In genomic region chr20:53077373-53078205, GRCh38 we compare ENCODE assay signal across 17 cellular contexts.
DNase-seq lines count a peak whose midpoint lies in the region; ATAC-seq, FAIRE-seq and TF ChIP-seq lines count a peak whose summit lies in the region.
"Had no signal": no experiment of that assay in that cellular context is flagged by ENCODE, and none has a peak within 500 bp of the region (broad histone marks: within the 10 kb centered on the region; RNA-seq: fewer than 3 reads in every experiment).

No MANE protein-coding gene starts in this region.

- H3K4me1 ChIP-seq in HepG2 (ENCODE audit: insufficient read depth, low read length) (peaks cover 72% of the 10 kb centered on the region), aorta (ENCODE audit: control insufficient read depth in 1 of 2, insufficient read depth in 2 of 2, low read length in 2 of 2) (no peaks in the 10 kb centered on the region), smooth muscle cell (ENCODE audit: low read depth) (peaks cover 5% of the 10 kb centered on the region)
- H3K4me1 ChIP-seq: SJCRH30 had no signal

- FAIRE-seq in HepG2 (lab: Jason Lieb, UNC) = peak; percentile 71
- FAIRE-seq: H1 had no signal

- H3K4me3 ChIP-seq in astrocyte of the spinal cord (ENCODE audit: low read depth, low read length) = no peak overlapping the region
- H3K4me3 ChIP-seq in HepG2 (replicated peaks in 1 of 3; ENCODE audit: insufficient read depth in 1 of 3, low read depth in 2 of 3, low read length in 3 of 3) = no peak overlapping the region; a peak in 1 of 6 replicates
- no peak overlapping the region for H3K4me3 ChIP-seq in aorta (ENCODE audit: low read length in 2 of 2)
- no peak overlapping the region for H3K4me3 ChIP-seq in smooth muscle cell
- H3K4me3 ChIP-seq: SJCRH30, tibial nerve had no signal

- no peaks in the 10 kb centered on the region for H3K36me3 ChIP-seq in HepG2 (replicated peaks in 1 of 2; ENCODE audit: control insufficient read depth in 1 of 2, insufficient read depth in 2 of 2, low read length in 2 of 2)
- no peaks in the 10 kb centered on the region for H3K36me3 ChIP-seq in aorta (ENCODE audit: control insufficient read depth in 1 of 2, insufficient read depth in 2 of 2, low read length in 1 of 2)
- H3K36me3 ChIP-seq in smooth muscle cell (ENCODE audit: low read depth) = no peaks in the 10 kb centered on the region
- H3K36me3 ChIP-seq: SJCRH30, tibial nerve had no signal

- TF ChIP-seq POLR2A in HepG2 (IDR thresholded peaks at IDR 0.05; ENCODE audit: insufficient read depth in 1 of 2, low read depth in 2 of 2, low read length in 2 of 2) = no peak

- peaks cover 0 to 3% (median 0%) of the 10 kb centered on the region in 6 donors for H3K9me3 Mint-ChIP-seq in immature natural killer cell

- H3K79me2 ChIP-seq in HepG2 (ENCODE audit: insufficient read depth, low read length) (no peaks in the 10 kb centered on the region), smooth muscle cell (ENCODE audit: low read depth) (no peaks in the 10 kb centered on the region)

- in situ Hi-C loops in astrocyte of the spinal cord (cut with HindIII; ENCODE audit: low sequenced_read_pairs) (no loop called here), HepG2 (cut with HindIII; ENCODE audit: extremely low pct_ligation_motif_present, low pct_unique_long_range_greater_than_20kb) (loop anchor here (25.0 kb wide), 1 partner anchor 1135 kb away; the partner anchor contains the start of gene PFDN4)

- peak overlapping the region; percentile 2 for H3K4me2 ChIP-seq in HepG2 (ENCODE audit: low read depth, low read length)
- H3K4me2 ChIP-seq in smooth muscle cell = no peak overlapping the region

- H3K9ac ChIP-seq in HepG2 (ENCODE audit: insufficient read depth, low read depth, low read length) (no peak overlapping the region; the same call in 1 of the 2 replicates), smooth muscle cell (ENCODE audit: low read depth) (no peak overlapping the region)

- H3K4me3 Mint-ChIP-seq in immature natural killer cell = no peak overlapping the region
- H3K4me3 Mint-ChIP-seq: CD4-positive, CD25-positive, alpha-beta regulatory T cell had no signal

- intact Hi-C loops in HepG2 (cut with micrococcal nuclease; ENCODE audit: unreplicated experiment) (no loop called here), aorta (cut with DNase I) (no loop called here)

- H3F3A ChIP-seq in smooth muscle cell (ENCODE audit: low read depth) = no peaks in the 10 kb centered on the region

- H3K27me3 Mint-ChIP-seq in immature natural killer cell (ENCODE audit: low read depth in 3 of 3) = peaks cover 0 to 2% (median 0%) of the 10 kb centered on the region in 3 donors
- H3K27me3 Mint-ChIP-seq: CD4-positive, CD25-positive, alpha-beta regulatory T cell had no signal

- 46% methylated on average over 8 of the region's 8 CpGs for WGBS in HepG2 (ENCODE audit: low lambda C conversion rate)
- WGBS in aorta, 2 donors = 53 to 54% methylated on average over 8 of the region's 8 CpGs
- WGBS in smooth muscle cell (ENCODE audit: low lambda C conversion rate) = 69% methylated on average over 8 of the region's 8 CpGs

- CTCF ChIA-PET in HepG2 (lab: Yijun Ruan, JAX; ENCODE audit: low intra/inter-chr PET ratio, low total read pairs) = no interaction called here

- no peaks in the 10 kb centered on the region for H3K27me3 ChIP-seq in HepG2 (ENCODE audit: control insufficient read depth in 1 of 2, insufficient read depth in 2 of 2, low read length in 2 of 2)
- no peaks in the 10 kb centered on the region for H3K27me3 ChIP-seq in aorta (ENCODE audit: control insufficient read depth in 1 of 2, insufficient read depth in 2 of 2, low read length in 1 of 2)
- no peaks in the 10 kb centered on the region for H3K27me3 ChIP-seq in smooth muscle cell (ENCODE audit: low read depth)
- H3K27me3 ChIP-seq: SJCRH30, tibial nerve had no signal

- H3K4me1 Mint-ChIP-seq in immature natural killer cell = no peaks in the 10 kb centered on the region

- H3K36me3 Mint-ChIP-seq in immature natural killer cell = no peaks in the 10 kb centered on the region
- H3K36me3 Mint-ChIP-seq: CD4-positive, CD25-positive, alpha-beta regulatory T cell had no signal

- H3K27ac ChIP-seq in HepG2 (ENCODE audit: extremely low read length, insufficient read depth, low read length) = peak overlapping the region; percentile 47
- no peak overlapping the region for H3K27ac ChIP-seq in aorta (ENCODE audit: low read depth in 1 of 2, low read length in 2 of 2)
- no peak overlapping the region for H3K27ac ChIP-seq in smooth muscle cell (ENCODE audit: low read depth)
- H3K27ac ChIP-seq: HL-60, SJCRH30 had no signal

- TF ChIP-seq CTCF in astrocyte of the spinal cord (IDR thresholded peaks at IDR 0.05; ENCODE audit: low read depth, low read length) (no peak), HepG2 (CRISPR knock-in tag; IDR thresholded peaks at IDR 0.05) (no peak), smooth muscle cell (IDR thresholded peaks at IDR 0.05; ENCODE audit: borderline replicate concordance, insufficient read depth, poor library complexity, severe bottlenecking) (no peak)

- H4K20me1 ChIP-seq in HepG2 (ENCODE audit: insufficient read depth, low read length) = no peaks in the 10 kb centered on the region
- no peaks in the 10 kb centered on the region for H4K20me1 ChIP-seq in smooth muscle cell (ENCODE audit: low read depth)

- no peaks in the 10 kb centered on the region for H3K9me3 ChIP-seq in HepG2 (ENCODE audit: low read length)
- H3K9me3 ChIP-seq in aorta (ENCODE audit: control insufficient read depth, low read length) = no peaks in the 10 kb centered on the region
- H3K9me3 ChIP-seq in smooth muscle cell (replicated peaks; ENCODE audit: low read depth) = no peaks in the 10 kb centered on the region
- H3K9me3 ChIP-seq: SJCRH30, tibial nerve had no signal

- no peak overlapping the region for H3K27ac Mint-ChIP-seq in immature natural killer cell
- H3K27ac Mint-ChIP-seq: CD4-positive, CD25-positive, alpha-beta regulatory T cell had no signal

- BruUV-seq in HepG2 (replicated peaks; lab: Mats Ljungman, UMichigan) = no TSS peak

- DNase-seq in stimulated activated CD4-positive, alpha-beta T cell treated with anti-CD3 and anti-CD28 coated beads, Interleukin-12 subunit alpha, Interleukin-12 subunit beta, amount 100 ng/mL, for 4 hours = peak; percentile 16
- DNase-seq in stimulated activated CD4-positive, alpha-beta T cell treated with anti-CD3 and anti-CD28 coated beads, Interleukin-4, amount 100 ng/mL, for 1 hour = no peak
- DNase-seq in astrocyte of the spinal cord (ENCODE audit: low read depth, low spot score) (peak; percentile 13), HepG2 (ENCODE audit: low spot score) (peak; percentile 94), aorta (no peak), immature natural killer cell (no peak), smooth muscle cell (lab: John Stamatoyannopoulos, UW; ENCODE audit: unreplicated experiment) (no peak)
- DNase-seq: activated CD8-positive, alpha-beta memory T cell treated with anti-CD3 and anti-CD28 coated beads, Interleukin-2, amount 50 U/mL, for 48 hours; CD4-positive, CD25-positive, alpha-beta regulatory T cell; effector memory CD4-positive, alpha-beta T cell; mesendoderm; NCI-H2029; SJCRH30 had no signal

- POLR2A ChIA-PET in HepG2 (lab: Yijun Ruan, JAX) = no interaction called here

- peak; percentile 85 for ATAC-seq in HepG2
- ATAC-seq in aorta (ENCODE audit: low FRiP score) = peak; percentile 79
- no peak for ATAC-seq in HG03469 (IDR thresholded peaks at IDR 0.05; ENCODE audit: unreplicated experiment)

- no peak overlapping the region for H2AFZ ChIP-seq in HepG2 (ENCODE audit: low read length)
- H2AFZ ChIP-seq in smooth muscle cell (ENCODE audit: low read depth) = no peak overlapping the region

- no peak for TF ChIP-seq RAD21 in HepG2 (CRISPR knock-in tag; IDR thresholded peaks at IDR 0.05)

- TF ChIP-seq EP300 in HepG2 (IDR thresholded peaks at IDR 0.05; ENCODE audit: low read depth in 2 of 2, low read length in 2 of 2) (peak in 1 of 2 experiments; percentile 86; a peak in 2 of 4 replicates), HepG2 (CRISPR knock-in tag; IDR thresholded peaks at IDR 0.05; ENCODE audit: borderline replicate concordance) (peak; percentile 80)

TF ChIP-seq in HepG2, 621 proteins besides CTCF, POLR2A, EP300 and RAD21 (continues in another document):
- TF ChIP-seq MIER3 (CRISPR knock-in tag; IDR thresholded peaks at IDR 0.05; ENCODE audit: borderline replicate concordance) (peak; percentile 93), ZNF317 (CRISPR knock-in tag; IDR thresholded peaks at IDR 0.05) (peak; percentile 80), HDAC6 (IDR thresholded peaks at IDR 0.05; ENCODE audit: low read depth, low read length) (no peak), MAFK (conservative IDR thresholded peaks at IDR 0.05 in 1 of 2, IDR thresholded peaks at IDR 0.05 in 1 of 2; ENCODE audit: low read length in 2 of 2) (no peak), FOXK1 (CRISPR knock-in tag; IDR thresholded peaks at IDR 0.05; ENCODE audit: borderline replicate concordance, low read depth) (peak; percentile 90; the same call in 1 of the 2 replicates), IRF2 (CRISPR knock-in tag; IDR thresholded peaks at IDR 0.05) (peak; percentile 70; the same call in 1 of the 2 replicates), TOE1 (CRISPR knock-in tag; IDR thresholded peaks at IDR 0.05) (no peak), ZNF589 (CRISPR knock-in tag; conservative IDR thresholded peaks at IDR 0.05) (0 out of 2 replicates have a peak, but pooled peaks have one; percentile 35), GATA4 (IDR thresholded peaks at IDR 0.05; ENCODE audit: borderline replicate concordance, low read depth) (peak; percentile 33; the same call in 1 of the 2 replicates), KLF11 (CRISPR knock-in tag; IDR thresholded peaks at IDR 0.05) (peak; percentile 90; the same call in 1 of the 2 replicates), NCOA2 (CRISPR knock-in tag; IDR thresholded peaks at IDR 0.05) (peak; percentile 84), ATF2 (CRISPR knock-in tag; IDR thresholded peaks at IDR 0.05) (peak; percentile 74; the same call in 1 of the 2 replicates), SNAPC2 (CRISPR knock-in tag; IDR thresholded peaks at IDR 0.05) (peak; percentile 37; the same call in 1 of the 2 replicates), ZNF350 (CRISPR knock-in tag; IDR thresholded peaks at IDR 0.05; ENCODE audit: borderline replicate concordance, low read depth) (no peak), ZSCAN30 (CRISPR knock-in tag; IDR thresholded peaks at IDR 0.05) (0 out of 2 replicates have a peak, but pooled peaks have one; percentile 46)

Comparison
In these comparisons a context has a peak if more than half of its experiments do, and no peak if none do; other contexts are left out.
1. DNase-seq: peak in stimulated activated CD4-positive, alpha-beta T cell treated with anti-CD3 and anti-CD28 coated beads, Interleukin-12 subunit alpha, Interleukin-12 subunit beta, amount 100 ng/mL, for 4 hours (single experiment), astrocyte of the spinal cord (single experiment) and HepG2 (single experiment); none in stimulated activated CD4-positive, alpha-beta T cell treated with anti-CD3 and anti-CD28 coated beads, Interleukin-4, amount 100 ng/mL, for 1 hour (single experiment), aorta (0 of 2), immature natural killer cell (0 of 3) and smooth muscle cell (single experiment).